In the genomic region with DNA sequence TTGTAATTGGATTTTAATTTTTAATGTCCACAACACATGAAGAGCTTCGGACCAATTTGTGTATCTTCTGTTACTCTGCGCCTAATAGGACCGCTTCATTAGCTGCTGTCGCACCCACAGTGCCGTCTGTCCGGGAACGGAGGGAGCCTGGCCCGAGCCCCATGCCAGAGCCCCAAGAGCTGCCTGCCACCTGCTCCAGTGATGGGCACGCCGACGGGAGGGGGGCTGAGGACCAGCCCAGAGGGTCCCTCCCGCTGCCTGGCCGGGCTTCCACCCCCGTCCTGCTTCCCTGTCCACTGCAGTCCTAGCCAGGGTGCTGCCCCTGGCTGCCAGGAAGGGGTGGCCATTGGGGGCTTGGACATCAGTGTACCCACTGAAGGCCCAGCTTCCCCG, we compare ENCODE assay signal across 1 cellular context.
TF ChIP-seq lines count a peak whose summit lies in the region.

No MANE protein-coding gene starts in this region.

TF ChIP-seq in neural cell, 6 proteins besides CTCF, POLR2A, EP300 and RAD21 (continued from another document):
- TF ChIP-seq, protein P1, sequence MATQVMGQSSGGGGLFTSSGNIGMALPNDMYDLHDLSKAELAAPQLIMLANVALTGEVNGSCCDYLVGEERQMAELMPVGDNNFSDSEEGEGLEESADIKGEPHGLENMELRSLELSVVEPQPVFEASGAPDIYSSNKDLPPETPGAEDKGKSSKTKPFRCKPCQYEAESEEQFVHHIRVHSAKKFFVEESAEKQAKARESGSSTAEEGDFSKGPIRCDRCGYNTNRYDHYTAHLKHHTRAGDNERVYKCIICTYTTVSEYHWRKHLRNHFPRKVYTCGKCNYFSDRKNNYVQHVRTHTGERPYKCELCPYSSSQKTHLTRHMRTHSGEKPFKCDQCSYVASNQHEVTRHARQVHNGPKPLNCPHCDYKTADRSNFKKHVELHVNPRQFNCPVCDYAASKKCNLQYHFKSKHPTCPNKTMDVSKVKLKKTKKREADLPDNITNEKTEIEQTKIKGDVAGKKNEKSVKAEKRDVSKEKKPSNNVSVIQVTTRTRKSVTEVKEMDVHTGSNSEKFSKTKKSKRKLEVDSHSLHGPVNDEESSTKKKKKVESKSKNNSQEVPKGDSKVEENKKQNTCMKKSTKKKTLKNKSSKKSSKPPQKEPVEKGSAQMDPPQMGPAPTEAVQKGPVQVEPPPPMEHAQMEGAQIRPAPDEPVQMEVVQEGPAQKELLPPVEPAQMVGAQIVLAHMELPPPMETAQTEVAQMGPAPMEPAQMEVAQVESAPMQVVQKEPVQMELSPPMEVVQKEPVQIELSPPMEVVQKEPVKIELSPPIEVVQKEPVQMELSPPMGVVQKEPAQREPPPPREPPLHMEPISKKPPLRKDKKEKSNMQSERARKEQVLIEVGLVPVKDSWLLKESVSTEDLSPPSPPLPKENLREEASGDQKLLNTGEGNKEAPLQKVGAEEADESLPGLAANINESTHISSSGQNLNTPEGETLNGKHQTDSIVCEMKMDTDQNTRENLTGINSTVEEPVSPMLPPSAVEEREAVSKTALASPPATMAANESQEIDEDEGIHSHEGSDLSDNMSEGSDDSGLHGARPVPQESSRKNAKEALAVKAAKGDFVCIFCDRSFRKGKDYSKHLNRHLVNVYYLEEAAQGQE (IDR thresholded peaks at IDR 0.05; ENCODE audit: borderline replicate concordance), result no peak
- no peak for TF ChIP-seq MXI1 (conservative IDR thresholded peaks at IDR 0.05; ENCODE audit: poor library complexity, severe bottlenecking)
- TF ChIP-seq EZH2 (IDR thresholded peaks at IDR 0.05; ENCODE audit: borderline replicate concordance, insufficient read depth, low read length, poor library complexity, severe bottlenecking), result no peak
